Comparison of ENCODE assay signal across 2 cellular contexts in genomic region chr1:230420372-230420771, GRCh38. TPM values are rescaled to one million over a fixed set of nuclear protein-coding genes. Genes with fewer than 3 reads are reported as not detected.
"Had no signal": no experiment of that assay in that cellular context is flagged by ENCODE, and none has a peak within 500 bp of the region (broad histone marks: within the 10 kb centered on the region; RNA-seq: fewer than 3 reads in every experiment).

No MANE protein-coding gene starts in this region.

RNA-seq across cellular contexts. Expression of gene PGBD5, which starts 5.8 kb away (rescaled TPM):
- total RNA-seq: HT-29 had no signal
- polyA plus RNA-seq: IgD-negative memory B cell had no signal
